ENCODE assay signal across 1 cellular context in the genomic region with DNA sequence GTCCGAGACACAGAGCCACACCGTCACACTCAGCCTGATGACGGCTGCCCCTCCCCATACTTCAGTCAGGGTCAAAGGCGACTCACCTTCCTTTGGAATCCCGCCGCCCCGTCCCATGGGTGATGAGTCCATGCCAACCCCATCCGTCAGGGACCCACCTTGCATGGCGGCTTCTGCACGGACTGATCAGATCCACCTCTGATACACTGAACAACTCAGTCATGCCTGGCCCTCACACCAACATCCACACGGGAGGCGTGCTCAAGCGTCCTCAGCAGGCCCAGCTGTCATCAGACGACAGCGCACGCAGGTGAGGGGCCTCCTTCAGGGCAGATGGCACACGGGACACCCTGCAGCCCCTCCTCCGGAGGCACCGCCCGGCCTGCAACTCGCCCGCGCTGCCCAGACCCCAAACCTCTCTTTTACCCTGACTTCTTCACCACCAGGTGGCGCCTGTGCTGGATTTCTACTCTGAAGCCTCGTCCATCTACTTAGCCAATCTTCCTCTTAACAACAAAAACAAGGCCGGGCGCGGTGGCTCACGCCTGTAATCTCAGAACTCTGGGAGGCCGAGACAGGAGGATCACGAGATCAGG.
TF ChIP-seq lines count a peak whose summit lies in the region.

No MANE protein-coding gene starts in this region.

TF ChIP-seq in WTC11, 78 proteins besides CTCF, POLR2A, EP300 and RAD21 (continued from another document):
- TF ChIP-seq, protein P1, sequence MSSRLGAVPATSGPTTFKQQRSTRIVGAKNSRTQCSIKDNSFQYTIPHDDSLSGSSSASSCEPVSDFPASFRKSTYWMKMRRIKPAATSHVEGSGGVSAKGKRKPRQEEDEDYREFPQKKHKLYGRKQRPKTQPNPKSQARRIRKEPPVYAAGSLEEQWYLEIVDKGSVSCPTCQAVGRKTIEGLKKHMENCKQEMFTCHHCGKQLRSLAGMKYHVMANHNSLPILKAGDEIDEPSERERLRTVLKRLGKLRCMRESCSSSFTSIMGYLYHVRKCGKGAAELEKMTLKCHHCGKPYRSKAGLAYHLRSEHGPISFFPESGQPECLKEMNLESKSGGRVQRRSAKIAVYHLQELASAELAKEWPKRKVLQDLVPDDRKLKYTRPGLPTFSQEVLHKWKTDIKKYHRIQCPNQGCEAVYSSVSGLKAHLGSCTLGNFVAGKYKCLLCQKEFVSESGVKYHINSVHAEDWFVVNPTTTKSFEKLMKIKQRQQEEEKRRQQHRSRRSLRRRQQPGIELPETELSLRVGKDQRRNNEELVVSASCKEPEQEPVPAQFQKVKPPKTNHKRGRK (CRISPR knock-in tag; IDR thresholded peaks at IDR 0.05; ENCODE audit: borderline replicate concordance): no peak
- TF ChIP-seq CDX4 (CRISPR knock-in tag; IDR thresholded peaks at IDR 0.05; ENCODE audit: borderline replicate concordance) (no peak), HMGXB4 (CRISPR knock-in tag; IDR thresholded peaks at IDR 0.05) (no peak)
